In the genomic region with DNA sequence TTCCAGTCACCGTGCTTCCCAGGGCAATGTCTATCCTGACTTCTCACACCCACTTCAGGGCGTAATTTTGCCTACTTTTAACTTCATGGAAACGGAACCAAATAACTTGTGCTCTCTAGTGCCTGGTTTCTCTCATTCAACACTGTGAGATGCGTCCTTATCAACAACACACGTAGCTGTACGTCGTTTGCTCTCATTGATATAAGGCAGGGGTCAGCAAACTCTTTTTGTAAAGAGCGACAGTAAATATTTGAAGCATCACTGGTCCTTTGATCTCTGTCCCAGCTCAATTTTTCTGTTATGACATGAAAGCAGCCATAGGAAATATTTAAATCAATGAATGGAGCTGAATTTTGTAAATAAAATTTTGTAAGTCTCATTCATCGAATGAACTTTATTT, we compare ENCODE assay signal across 30 cellular contexts.
"Had no signal": no experiment of that assay in that cellular context is flagged by ENCODE, and none has a peak within 500 bp of the region (broad histone marks: within the 10 kb centered on the region; RNA-seq: fewer than 3 reads in every experiment).

No MANE protein-coding gene starts in this region.

- H3K9me3 ChIP-seq: ascending aorta had no signal

- H3K27me3 ChIP-seq: ascending aorta had no signal

- FAIRE-seq: bronchial epithelial cell, TTC549 had no signal

- ATAC-seq: activated CD8-positive, alpha-beta T cell treated with anti-CD3 and anti-CD28 coated beads for 36 hours; activated naive CD8-positive, alpha-beta T cell treated with anti-CD3 and anti-CD28 coated beads, Interleukin-2, amount 50 U/mL, for 24 hours; activated T-cell treated with anti-CD3 and anti-CD28 coated beads, Interleukin-2, amount 50 U/mL, for 4 hours; activated T-cell treated with anti-CD3 and anti-CD28 coated beads, Interleukin-2, amount 50 U/mL, for 72 hours; activated T-helper 17 cell treated with anti-CD3 and anti-CD28 coated beads, Interleukin-2, amount 50 U/mL, for 72 hours had no signal

- H3K4me3 ChIP-seq: ascending aorta had no signal

- H3K27ac ChIP-seq: ascending aorta, VCaP had no signal

- DNase-seq: activated B cell treated with CpG ODN at 0.5 μM for 24 hours; activated CD4-positive, alpha-beta memory T cell treated with anti-CD3 and anti-CD28 coated beads for 36 hours; activated CD4-positive, alpha-beta T cell treated with anti-CD3 and anti-CD28 coated beads for 4 hours; activated CD4-positive, alpha-beta T cell treated with anti-CD3 and anti-CD28 coated beads, Interleukin-2, amount 10 ng/mL, durations not matched to agents 24 days and 14 days; activated CD4-positive, alpha-beta T cell treated with anti-CD3 and anti-CD28 coated beads, Interleukin-2, amount 50 U/mL, for 1 hour; activated CD4-positive, alpha-beta T cell treated with anti-CD3 and anti-CD28 coated beads, Interleukin-2, amount 50 U/mL, for 4 hours; activated CD4-positive, CD25-positive, alpha-beta regulatory T cell treated with anti-CD3 and anti-CD28 coated beads, Interleukin-2, amount 50 U/mL, for 72 hours; activated CD8-positive, alpha-beta memory T cell treated with anti-CD3 and anti-CD28 coated beads, Interleukin-2, amount 50 U/mL, for 4 hours; activated CD8-positive, alpha-beta T cell treated with anti-CD3 and anti-CD28 coated beads for 36 hours; activated effector memory CD4-positive, alpha-beta T cell treated with anti-CD3 and anti-CD28 coated beads, Interleukin-2, amount 50 U/mL, for 16 hours; activated gamma-delta T cell treated with Interleukin-2 at 50 U/mL for 16 hours; activated naive CD4-positive, alpha-beta T cell; activated naive CD4-positive, alpha-beta T cell treated with anti-CD3 and anti-CD28 coated beads for 36 hours; activated naive CD8-positive, alpha-beta T cell treated with anti-CD3 and anti-CD28 coated beads, Interleukin-2, amount 10 ng/mL, durations not matched to agents 7 days and 5 days; activated naive CD8-positive, alpha-beta T cell treated with anti-CD3 and anti-CD28 coated beads, Interleukin-2, amount 50 U/mL, for 24 hours; activated T-cell treated with anti-CD3 and anti-CD28 coated beads for 4 hours; activated T-cell treated with anti-CD3 and anti-CD28 coated beads, Interleukin-2, amount 50 U/mL, for 1 hour; activated T-cell treated with anti-CD3 and anti-CD28 coated beads, Interleukin-2, amount 50 U/mL, for 4 hours; activated T-cell treated with anti-CD3 and anti-CD28 coated beads, Interleukin-2, amount 50 U/mL, for 72 hours; amygdala; anterior cingulate cortex; central memory CD4-positive, alpha-beta T cell; T-helper 1 cell; T-helper 2 cell; T-helper 9 cell had no signal

- H3K36me3 ChIP-seq: ascending aorta had no signal

- H3K4me1 ChIP-seq: ascending aorta had no signal
